Comparison of ENCODE assay signal across 34 cellular contexts in genomic region chr19:613732-614567, GRCh38. TPM values are rescaled to one million over a fixed set of nuclear protein-coding genes. Genes with fewer than 3 reads are reported as not detected.
"Had no signal": no experiment of that assay in that cellular context is flagged by ENCODE, and none has a peak within 500 bp of the region (broad histone marks: within the 10 kb centered on the region; RNA-seq: fewer than 3 reads in every experiment).

No MANE protein-coding gene starts in this region.

- ATAC-seq: activated CD8-positive, alpha-beta T cell treated with anti-CD3 and anti-CD28 coated beads for 36 hours; activated naive CD4-positive, alpha-beta T cell treated with anti-CD3 and anti-CD28 coated beads, Interleukin-2, amount 50 U/mL, for 72 hours; activated naive CD8-positive, alpha-beta T cell treated with anti-CD3 and anti-CD28 coated beads, Interleukin-2, amount 50 U/mL, for 24 hours; body of pancreas; Panc1 had no signal

- H3K27ac ChIP-seq: ascending aorta, body of pancreas, KMS-11, SJCRH30 had no signal

- H3K27me3 ChIP-seq: ascending aorta, body of pancreas, SJCRH30 had no signal

- H3K4me1 ChIP-seq: ascending aorta had no signal

- H3K27me3 Mint-ChIP-seq: activated CD8-positive, alpha-beta T cell treated with anti-CD3 and anti-CD28 coated beads for 36 hours; activated naive CD8-positive, alpha-beta T cell treated with anti-CD3 and anti-CD28 coated beads, Interleukin-2, amount 50 U/mL, for 24 hours had no signal

- H3K27ac Mint-ChIP-seq: activated B cell treated with CpG ODN at 0.5 μM for 24 hours; activated CD8-positive, alpha-beta T cell treated with anti-CD3 and anti-CD28 coated beads for 36 hours; activated naive CD8-positive, alpha-beta T cell treated with anti-CD3 and anti-CD28 coated beads, Interleukin-2, amount 50 U/mL, for 24 hours; activated T-helper 1 cell treated with anti-CD3 and anti-CD28 coated beads, Interleukin-12 subunit alpha, Interleukin-12 subunit beta, Interleukin-2, Interleukin-4 antibody, amounts not matched to agents 30 ng/mL and 10 ng/mL and 1 ng/mL, durations not matched to agents 14 hours and 24 hours and 36 hours had no signal

- H3K4me3 Mint-ChIP-seq: activated B cell treated with CpG ODN at 0.5 μM for 24 hours; activated CD8-positive, alpha-beta T cell treated with anti-CD3 and anti-CD28 coated beads for 36 hours; activated naive CD8-positive, alpha-beta T cell treated with anti-CD3 and anti-CD28 coated beads, Interleukin-2, amount 50 U/mL, for 24 hours; activated T-helper 1 cell treated with anti-CD3 and anti-CD28 coated beads, Interleukin-12 subunit alpha, Interleukin-12 subunit beta, Interleukin-2, Interleukin-4 antibody, amounts not matched to agents 30 ng/mL and 10 ng/mL and 1 ng/mL, durations not matched to agents 14 hours and 24 hours and 36 hours had no signal

- FAIRE-seq: TTC549 had no signal

- H3K9ac ChIP-seq: KMS-11 had no signal

- H3K4me2 ChIP-seq: KMS-11 had no signal

- H3K9me3 ChIP-seq: ascending aorta, body of pancreas, SJCRH30 had no signal

- DNase-seq: activated B cell treated with CpG ODN at 0.5 μM for 24 hours; activated CD4-positive, alpha-beta T cell treated with anti-CD3 and anti-CD28 coated beads for 1 hour; activated CD4-positive, alpha-beta T cell treated with anti-CD3 and anti-CD28 coated beads, Interleukin-2, amount 50 U/mL, for 1 hour; activated CD8-positive, alpha-beta memory T cell treated with anti-CD3 and anti-CD28 coated beads, Interleukin-2, amount 50 U/mL, for 4 hours; activated CD8-positive, alpha-beta T cell treated with anti-CD3 and anti-CD28 coated beads for 36 hours; activated effector memory CD4-positive, alpha-beta T cell treated with Interleukin-2 at 50 U/mL for 16 hours; activated naive CD4-positive, alpha-beta T cell; activated naive CD8-positive, alpha-beta T cell treated with anti-CD3 and anti-CD28 coated beads, Interleukin-2, amount 50 U/mL, for 24 hours; amniotic stem cell; body of pancreas; central memory CD4-positive, alpha-beta T cell; NCI-H1092; NCI-H1417; NCI-H2029; NCI-H2107; NCI-H2171 treated with DMSO at 0.1 percent for 48 hours; NCI-H345; NCI-H510A treated with DMSO at 0.1 percent for 48 hours; NCI-H69; NK-92 treated with Interleukin-12 subunit alpha and Interleukin-12 subunit beta, amount 100 ng/mL, for 24 hours; OCI-M1; Right ventricle myocardium superior; RPMI8226; SJCRH30; T-helper 2 cell; T1000 had no signal

- H3K4me3 ChIP-seq: ascending aorta, body of pancreas, SJCRH30 had no signal

RNA-seq across cellular contexts. Expression of gene HCN2, which starts 24.3 kb away (rescaled TPM):
- total RNA-seq: ascending aorta had no signal

RNA-seq across cellular contexts. Expression of gene FGF22, which starts 25.7 kb away (rescaled TPM):
- total RNA-seq: activated naive CD4-positive, alpha-beta T cell treated with anti-CD3 and anti-CD28 coated beads, Interleukin-2, amount 50 U/mL, for 72 hours; activated T-helper 1 cell treated with anti-CD3 and anti-CD28 coated beads, Interleukin-12 subunit alpha, Interleukin-12 subunit beta, Interleukin-2, Interleukin-4 antibody, amounts not matched to agents 30 ng/mL and 10 ng/mL and 1 ng/mL, durations not matched to agents 14 hours and 24 hours and 36 hours; ascending aorta; body of pancreas; bronchial epithelial cell; MCF 10A; Right ventricle myocardium superior; SJCRH30 had no signal
